ENCODE assay signal across 2 cellular contexts in the genomic region with DNA sequence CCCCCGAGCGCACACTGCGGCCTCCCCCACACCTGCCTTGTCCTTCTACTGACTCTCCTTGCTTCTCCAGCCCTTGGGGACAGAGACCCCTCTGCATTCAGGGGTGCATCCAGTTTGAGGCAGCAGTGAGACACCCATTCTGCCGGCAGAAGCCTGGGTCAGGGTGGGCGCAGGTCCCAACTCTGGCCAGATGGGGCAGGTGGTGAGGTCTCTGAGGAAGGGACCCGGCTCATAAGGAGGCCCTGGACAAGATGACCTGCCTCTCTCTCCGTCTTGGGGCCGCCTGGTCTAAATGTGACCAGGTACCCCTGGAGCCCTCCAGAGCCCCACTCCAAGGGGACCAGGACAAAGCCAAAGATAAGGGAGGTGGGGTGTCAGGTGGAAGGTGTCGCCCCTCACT.
TF ChIP-seq lines count a peak whose summit lies in the region.

No MANE protein-coding gene starts in this region.

TF ChIP-seq in SK-N-SH, 30 proteins besides CTCF, POLR2A, EP300 and RAD21 (continued from another document):
- TF ChIP-seq, protein P1, sequence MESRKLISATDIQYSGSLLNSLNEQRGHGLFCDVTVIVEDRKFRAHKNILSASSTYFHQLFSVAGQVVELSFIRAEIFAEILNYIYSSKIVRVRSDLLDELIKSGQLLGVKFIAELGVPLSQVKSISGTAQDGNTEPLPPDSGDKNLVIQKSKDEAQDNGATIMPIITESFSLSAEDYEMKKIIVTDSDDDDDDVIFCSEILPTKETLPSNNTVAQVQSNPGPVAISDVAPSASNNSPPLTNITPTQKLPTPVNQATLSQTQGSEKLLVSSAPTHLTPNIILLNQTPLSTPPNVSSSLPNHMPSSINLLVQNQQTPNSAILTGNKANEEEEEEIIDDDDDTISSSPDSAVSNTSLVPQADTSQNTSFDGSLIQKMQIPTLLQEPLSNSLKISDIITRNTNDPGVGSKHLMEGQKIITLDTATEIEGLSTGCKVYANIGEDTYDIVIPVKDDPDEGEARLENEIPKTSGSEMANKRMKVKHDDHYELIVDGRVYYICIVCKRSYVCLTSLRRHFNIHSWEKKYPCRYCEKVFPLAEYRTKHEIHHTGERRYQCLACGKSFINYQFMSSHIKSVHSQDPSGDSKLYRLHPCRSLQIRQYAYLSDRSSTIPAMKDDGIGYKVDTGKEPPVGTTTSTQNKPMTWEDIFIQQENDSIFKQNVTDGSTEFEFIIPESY (IDR thresholded peaks at IDR 0.05; ENCODE audit: borderline replicate concordance, low read depth) = no peak
- TF ChIP-seq ELF1 (IDR thresholded peaks at IDR 0.05) (no peak), TCF12 (IDR thresholded peaks at IDR 0.05) (no peak), NRF1 (IDR thresholded peaks at IDR 0.05; ENCODE audit: low read depth, low read length) (no peak), POLR2AphosphoS5 (IDR thresholded peaks at IDR 0.05; ENCODE audit: low read depth, low read length) (no peak), MXI1 (IDR thresholded peaks at IDR 0.05; ENCODE audit: low read depth, low read length) (no peak), GATA2 (CRISPR knock-in tag; IDR thresholded peaks at IDR 0.05) (no peak), YY1 (IDR thresholded peaks at IDR 0.05; ENCODE audit: low read depth) (no peak)
- TF ChIP-seq, protein P2, sequence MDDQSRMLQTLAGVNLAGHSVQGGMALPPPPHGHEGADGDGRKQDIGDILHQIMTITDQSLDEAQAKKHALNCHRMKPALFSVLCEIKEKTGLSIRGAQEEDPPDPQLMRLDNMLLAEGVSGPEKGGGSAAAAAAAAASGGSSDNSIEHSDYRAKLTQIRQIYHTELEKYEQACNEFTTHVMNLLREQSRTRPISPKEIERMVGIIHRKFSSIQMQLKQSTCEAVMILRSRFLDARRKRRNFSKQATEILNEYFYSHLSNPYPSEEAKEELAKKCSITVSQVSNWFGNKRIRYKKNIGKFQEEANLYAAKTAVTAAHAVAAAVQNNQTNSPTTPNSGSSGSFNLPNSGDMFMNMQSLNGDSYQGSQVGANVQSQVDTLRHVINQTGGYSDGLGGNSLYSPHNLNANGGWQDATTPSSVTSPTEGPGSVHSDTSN (IDR thresholded peaks at IDR 0.05) = no peak
- TF ChIP-seq, protein P3, sequence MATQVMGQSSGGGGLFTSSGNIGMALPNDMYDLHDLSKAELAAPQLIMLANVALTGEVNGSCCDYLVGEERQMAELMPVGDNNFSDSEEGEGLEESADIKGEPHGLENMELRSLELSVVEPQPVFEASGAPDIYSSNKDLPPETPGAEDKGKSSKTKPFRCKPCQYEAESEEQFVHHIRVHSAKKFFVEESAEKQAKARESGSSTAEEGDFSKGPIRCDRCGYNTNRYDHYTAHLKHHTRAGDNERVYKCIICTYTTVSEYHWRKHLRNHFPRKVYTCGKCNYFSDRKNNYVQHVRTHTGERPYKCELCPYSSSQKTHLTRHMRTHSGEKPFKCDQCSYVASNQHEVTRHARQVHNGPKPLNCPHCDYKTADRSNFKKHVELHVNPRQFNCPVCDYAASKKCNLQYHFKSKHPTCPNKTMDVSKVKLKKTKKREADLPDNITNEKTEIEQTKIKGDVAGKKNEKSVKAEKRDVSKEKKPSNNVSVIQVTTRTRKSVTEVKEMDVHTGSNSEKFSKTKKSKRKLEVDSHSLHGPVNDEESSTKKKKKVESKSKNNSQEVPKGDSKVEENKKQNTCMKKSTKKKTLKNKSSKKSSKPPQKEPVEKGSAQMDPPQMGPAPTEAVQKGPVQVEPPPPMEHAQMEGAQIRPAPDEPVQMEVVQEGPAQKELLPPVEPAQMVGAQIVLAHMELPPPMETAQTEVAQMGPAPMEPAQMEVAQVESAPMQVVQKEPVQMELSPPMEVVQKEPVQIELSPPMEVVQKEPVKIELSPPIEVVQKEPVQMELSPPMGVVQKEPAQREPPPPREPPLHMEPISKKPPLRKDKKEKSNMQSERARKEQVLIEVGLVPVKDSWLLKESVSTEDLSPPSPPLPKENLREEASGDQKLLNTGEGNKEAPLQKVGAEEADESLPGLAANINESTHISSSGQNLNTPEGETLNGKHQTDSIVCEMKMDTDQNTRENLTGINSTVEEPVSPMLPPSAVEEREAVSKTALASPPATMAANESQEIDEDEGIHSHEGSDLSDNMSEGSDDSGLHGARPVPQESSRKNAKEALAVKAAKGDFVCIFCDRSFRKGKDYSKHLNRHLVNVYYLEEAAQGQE (IDR thresholded peaks at IDR 0.05; ENCODE audit: low read depth, low read length) = no peak
- TF ChIP-seq, protein P4, sequence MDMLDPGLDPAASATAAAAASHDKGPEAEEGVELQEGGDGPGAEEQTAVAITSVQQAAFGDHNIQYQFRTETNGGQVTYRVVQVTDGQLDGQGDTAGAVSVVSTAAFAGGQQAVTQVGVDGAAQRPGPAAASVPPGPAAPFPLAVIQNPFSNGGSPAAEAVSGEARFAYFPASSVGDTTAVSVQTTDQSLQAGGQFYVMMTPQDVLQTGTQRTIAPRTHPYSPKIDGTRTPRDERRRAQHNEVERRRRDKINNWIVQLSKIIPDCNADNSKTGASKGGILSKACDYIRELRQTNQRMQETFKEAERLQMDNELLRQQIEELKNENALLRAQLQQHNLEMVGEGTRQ (IDR thresholded peaks at IDR 0.05; ENCODE audit: borderline replicate concordance, low read depth, low read length) = no peak
- TF ChIP-seq, protein P5, sequence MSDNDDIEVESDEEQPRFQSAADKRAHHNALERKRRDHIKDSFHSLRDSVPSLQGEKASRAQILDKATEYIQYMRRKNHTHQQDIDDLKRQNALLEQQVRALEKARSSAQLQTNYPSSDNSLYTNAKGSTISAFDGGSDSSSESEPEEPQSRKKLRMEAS (IDR thresholded peaks at IDR 0.05; ENCODE audit: low read depth) = no peak
- TF ChIP-seq, protein P6, sequence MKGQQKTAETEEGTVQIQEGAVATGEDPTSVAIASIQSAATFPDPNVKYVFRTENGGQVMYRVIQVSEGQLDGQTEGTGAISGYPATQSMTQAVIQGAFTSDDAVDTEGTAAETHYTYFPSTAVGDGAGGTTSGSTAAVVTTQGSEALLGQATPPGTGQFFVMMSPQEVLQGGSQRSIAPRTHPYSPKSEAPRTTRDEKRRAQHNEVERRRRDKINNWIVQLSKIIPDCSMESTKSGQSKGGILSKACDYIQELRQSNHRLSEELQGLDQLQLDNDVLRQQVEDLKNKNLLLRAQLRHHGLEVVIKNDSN (IDR thresholded peaks at IDR 0.05; ENCODE audit: borderline replicate concordance, low read depth) = no peak
TF ChIP-seq in SK-N-SH: peak in this region for 0.

TF ChIP-seq in SK-N-SH treated with all-trans-retinoic acid at 6 μM for 48 hours, 23 proteins besides CTCF, POLR2A, EP300 and RAD21 (continued from another document):
- no peak for TF ChIP-seq ISL1 (CRISPR knock-in tag; IDR thresholded peaks at IDR 0.05)
- TF ChIP-seq, protein P7, sequence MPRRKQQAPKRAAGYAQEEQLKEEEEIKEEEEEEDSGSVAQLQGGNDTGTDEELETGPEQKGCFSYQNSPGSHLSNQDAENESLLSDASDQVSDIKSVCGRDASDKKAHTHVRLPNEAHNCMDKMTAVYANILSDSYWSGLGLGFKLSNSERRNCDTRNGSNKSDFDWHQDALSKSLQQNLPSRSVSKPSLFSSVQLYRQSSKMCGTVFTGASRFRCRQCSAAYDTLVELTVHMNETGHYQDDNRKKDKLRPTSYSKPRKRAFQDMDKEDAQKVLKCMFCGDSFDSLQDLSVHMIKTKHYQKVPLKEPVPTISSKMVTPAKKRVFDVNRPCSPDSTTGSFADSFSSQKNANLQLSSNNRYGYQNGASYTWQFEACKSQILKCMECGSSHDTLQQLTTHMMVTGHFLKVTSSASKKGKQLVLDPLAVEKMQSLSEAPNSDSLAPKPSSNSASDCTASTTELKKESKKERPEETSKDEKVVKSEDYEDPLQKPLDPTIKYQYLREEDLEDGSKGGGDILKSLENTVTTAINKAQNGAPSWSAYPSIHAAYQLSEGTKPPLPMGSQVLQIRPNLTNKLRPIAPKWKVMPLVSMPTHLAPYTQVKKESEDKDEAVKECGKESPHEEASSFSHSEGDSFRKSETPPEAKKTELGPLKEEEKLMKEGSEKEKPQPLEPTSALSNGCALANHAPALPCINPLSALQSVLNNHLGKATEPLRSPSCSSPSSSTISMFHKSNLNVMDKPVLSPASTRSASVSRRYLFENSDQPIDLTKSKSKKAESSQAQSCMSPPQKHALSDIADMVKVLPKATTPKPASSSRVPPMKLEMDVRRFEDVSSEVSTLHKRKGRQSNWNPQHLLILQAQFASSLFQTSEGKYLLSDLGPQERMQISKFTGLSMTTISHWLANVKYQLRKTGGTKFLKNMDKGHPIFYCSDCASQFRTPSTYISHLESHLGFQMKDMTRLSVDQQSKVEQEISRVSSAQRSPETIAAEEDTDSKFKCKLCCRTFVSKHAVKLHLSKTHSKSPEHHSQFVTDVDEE (CRISPR knock-in tag; IDR thresholded peaks at IDR 0.05) = no peak
- no peak for TF ChIP-seq ZFP3 (CRISPR knock-in tag; IDR thresholded peaks at IDR 0.05)
- TF ChIP-seq CSDC2 (CRISPR knock-in tag; IDR thresholded peaks at IDR 0.05) = no peak
- no peak for TF ChIP-seq ZNF70 (CRISPR knock-in tag; IDR thresholded peaks at IDR 0.05)
- no peak for TF ChIP-seq ZFP30 (CRISPR knock-in tag; IDR thresholded peaks at IDR 0.05)
- no peak for TF ChIP-seq OSR1 (CRISPR knock-in tag; IDR thresholded peaks at IDR 0.05)
- TF ChIP-seq, protein P8, sequence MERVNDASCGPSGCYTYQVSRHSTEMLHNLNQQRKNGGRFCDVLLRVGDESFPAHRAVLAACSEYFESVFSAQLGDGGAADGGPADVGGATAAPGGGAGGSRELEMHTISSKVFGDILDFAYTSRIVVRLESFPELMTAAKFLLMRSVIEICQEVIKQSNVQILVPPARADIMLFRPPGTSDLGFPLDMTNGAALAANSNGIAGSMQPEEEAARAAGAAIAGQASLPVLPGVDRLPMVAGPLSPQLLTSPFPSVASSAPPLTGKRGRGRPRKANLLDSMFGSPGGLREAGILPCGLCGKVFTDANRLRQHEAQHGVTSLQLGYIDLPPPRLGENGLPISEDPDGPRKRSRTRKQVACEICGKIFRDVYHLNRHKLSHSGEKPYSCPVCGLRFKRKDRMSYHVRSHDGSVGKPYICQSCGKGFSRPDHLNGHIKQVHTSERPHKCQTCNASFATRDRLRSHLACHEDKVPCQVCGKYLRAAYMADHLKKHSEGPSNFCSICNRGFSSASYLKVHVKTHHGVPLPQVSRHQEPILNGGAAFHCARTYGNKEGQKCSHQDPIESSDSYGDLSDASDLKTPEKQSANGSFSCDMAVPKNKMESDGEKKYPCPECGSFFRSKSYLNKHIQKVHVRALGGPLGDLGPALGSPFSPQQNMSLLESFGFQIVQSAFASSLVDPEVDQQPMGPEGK (CRISPR knock-in tag; IDR thresholded peaks at IDR 0.05; ENCODE audit: borderline replicate concordance) = no peak
- TF ChIP-seq, protein P9, sequence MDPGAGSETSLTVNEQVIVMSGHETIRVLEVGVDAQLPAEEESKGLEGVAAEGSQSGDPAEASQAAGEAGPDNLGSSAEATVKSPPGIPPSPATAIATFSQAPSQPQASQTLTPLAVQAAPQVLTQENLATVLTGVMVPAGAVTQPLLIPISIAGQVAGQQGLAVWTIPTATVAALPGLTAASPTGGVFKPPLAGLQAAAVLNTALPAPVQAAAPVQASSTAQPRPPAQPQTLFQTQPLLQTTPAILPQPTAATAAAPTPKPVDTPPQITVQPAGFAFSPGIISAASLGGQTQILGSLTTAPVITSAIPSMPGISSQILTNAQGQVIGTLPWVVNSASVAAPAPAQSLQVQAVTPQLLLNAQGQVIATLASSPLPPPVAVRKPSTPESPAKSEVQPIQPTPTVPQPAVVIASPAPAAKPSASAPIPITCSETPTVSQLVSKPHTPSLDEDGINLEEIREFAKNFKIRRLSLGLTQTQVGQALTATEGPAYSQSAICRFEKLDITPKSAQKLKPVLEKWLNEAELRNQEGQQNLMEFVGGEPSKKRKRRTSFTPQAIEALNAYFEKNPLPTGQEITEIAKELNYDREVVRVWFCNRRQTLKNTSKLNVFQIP (CRISPR knock-in tag; IDR thresholded peaks at IDR 0.05; ENCODE audit: borderline replicate concordance, low read depth) = no peak
- TF ChIP-seq ZC3H10 (CRISPR knock-in tag; IDR thresholded peaks at IDR 0.05) = no peak
- TF ChIP-seq TCF4 (CRISPR knock-in tag; IDR thresholded peaks at IDR 0.05; ENCODE audit: borderline replicate concordance) = no peak
